ENCODE assay signal across 26 cellular contexts in the genomic region with DNA sequence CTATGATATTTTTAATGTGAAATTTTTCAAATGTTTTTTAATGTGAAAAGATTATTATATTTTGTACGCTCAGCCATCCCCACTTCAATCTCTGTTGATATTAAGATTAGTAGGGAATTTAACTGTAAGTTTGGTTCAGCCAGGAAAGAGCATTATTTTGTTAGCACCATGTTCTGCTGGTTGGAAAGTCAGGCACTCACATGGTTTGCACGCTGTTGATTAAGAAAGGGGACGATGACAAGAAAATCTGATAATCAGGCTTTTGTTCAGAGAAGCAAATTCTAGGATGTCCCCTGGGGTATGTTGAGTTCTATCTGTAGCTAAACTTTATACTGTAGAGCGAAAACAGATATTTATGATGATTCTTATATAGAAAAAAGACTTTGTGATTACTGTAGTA.
DNase-seq lines count a peak whose midpoint lies in the region; TF ChIP-seq lines count a peak whose summit lies in the region.
"Had no signal": no experiment of that assay in that cellular context is flagged by ENCODE, and none has a peak within 500 bp of the region (broad histone marks: within the 10 kb centered on the region; RNA-seq: fewer than 3 reads in every experiment).

No MANE protein-coding gene starts in this region.

- no peaks in the 10 kb centered on the region for H3K36me3 Mint-ChIP-seq in mesothelial cell of epicardium
- H3K36me3 Mint-ChIP-seq: activated naive CD8-positive, alpha-beta T cell treated with anti-CD3 and anti-CD28 coated beads, Interleukin-2, amount 10 ng/mL, durations not matched to agents 7 days and 5 days; immature natural killer cell had no signal

- TF ChIP-seq CTCF in GM06990 (IDR thresholded peaks at IDR 0.05; ENCODE audit: insufficient read depth, low read length, poor library complexity, severe bottlenecking) (no peak), OCI-LY1 (IDR thresholded peaks at IDR 0.05; ENCODE audit: low read length) (no peak), hepatocyte (IDR thresholded peaks at IDR 0.05; ENCODE audit: poor library complexity) (no peak), ascending aorta (IDR thresholded peaks at IDR 0.05) (no peak), mesothelial cell of epicardium (IDR thresholded peaks at IDR 0.05; ENCODE audit: unreplicated experiment) (no peak), thyroid gland (IDR thresholded peaks at IDR 0.05) (no peak)

- H4K20me1 ChIP-seq in OCI-LY1 (ENCODE audit: insufficient read depth, low read length) (0 out of 2 replicates have a peak, but pooled peaks cover 3% of the 10 kb centered on the region), hepatocyte (ENCODE audit: insufficient read depth, poor library complexity, severe bottlenecking) (peaks cover 19% of the 10 kb centered on the region)

- H3F3A ChIP-seq in OCI-LY1 (ENCODE audit: insufficient read depth, low read length): no peaks in the 10 kb centered on the region

- no peak overlapping the region for H3K27ac Mint-ChIP-seq in mesothelial cell of epicardium
- H3K27ac Mint-ChIP-seq: activated CD4-positive, alpha-beta T cell treated with anti-CD3 and anti-CD28 coated beads, Interleukin-2, amount 10 ng/mL, durations not matched to agents 7 days and 5 days; activated naive CD8-positive, alpha-beta T cell treated with anti-CD3 and anti-CD28 coated beads, Interleukin-2, amount 10 ng/mL, durations not matched to agents 7 days and 5 days; activated T-cell treated with anti-CD3 and anti-CD28 coated beads, Interleukin-2, amount 50 U/mL, for 24 hours; dendritic cell treated with granulocyte-macrophage colony-stimulating factor and Interleukin-4, amounts not matched to agents 40 ng/mL and 50 ng/mL, for 4 days had no signal

- H3K36me3 ChIP-seq in GM06990 (ENCODE audit: control insufficient read depth, insufficient read depth, low read length) (peaks cover 1% of the 10 kb centered on the region), OCI-LY1 (ENCODE audit: insufficient read depth, low read length) (no peaks in the 10 kb centered on the region), hepatocyte (replicated peaks; ENCODE audit: insufficient read depth, low read depth) (no peaks in the 10 kb centered on the region), thymus (ENCODE audit: control insufficient read depth, insufficient read depth) (no peaks in the 10 kb centered on the region), ascending aorta (no peaks in the 10 kb centered on the region), thyroid gland (no peaks in the 10 kb centered on the region)
- H3K36me3 ChIP-seq: esophagus squamous epithelium, MG63 had no signal

- 89% methylated on average over 4 of the region's 4 CpGs for WGBS in hepatocyte (ENCODE audit: low lambda C conversion rate, missing lambda C conversion rate)
- WGBS in thymus: 99% methylated on average over 4 of the region's 4 CpGs
- 95 to 96% methylated on average over 4 of the region's 4 CpGs for WGBS in thyroid gland, 2 donors

- H3K4me1 ChIP-seq in OCI-LY1 (ENCODE audit: insufficient read depth, low read length, severe bottlenecking) (peaks cover 61% of the 10 kb centered on the region), hepatocyte (ENCODE audit: insufficient read depth) (peaks cover 21% of the 10 kb centered on the region), thymus (ENCODE audit: control insufficient read depth, insufficient read depth, low read length) (peaks cover 23% of the 10 kb centered on the region), ascending aorta (peaks cover 0 to 30% of the 10 kb centered on the region in 2 donors), thyroid gland (peaks cover 51 to 63% of the 10 kb centered on the region in 2 donors)

- H3K27ac ChIP-seq in OCI-LY1 (ENCODE audit: low read depth, low read length, poor library complexity, severe bottlenecking) (no peak overlapping the region), hepatocyte (no peak overlapping the region), thymus (ENCODE audit: low read depth) (peak overlapping the region; percentile 31), ascending aorta (peak overlapping the region in 1 of 2 donors; percentile 51), thyroid gland (no peak overlapping the region)
- H3K27ac ChIP-seq: esophagus squamous epithelium had no signal

- H3K9me2 ChIP-seq in OCI-LY1 (ENCODE audit: low read depth, low read length) (no peaks in the 10 kb centered on the region), hepatocyte (replicated peaks; ENCODE audit: insufficient read depth) (no peaks in the 10 kb centered on the region)

- H3K4me3 Mint-ChIP-seq in mesothelial cell of epicardium: no peak overlapping the region
- H3K4me3 Mint-ChIP-seq: activated CD4-positive, alpha-beta T cell treated with anti-CD3 and anti-CD28 coated beads, Interleukin-2, amount 10 ng/mL, durations not matched to agents 7 days and 5 days; activated naive CD8-positive, alpha-beta T cell treated with anti-CD3 and anti-CD28 coated beads, Interleukin-2, amount 10 ng/mL, durations not matched to agents 7 days and 5 days; activated T-cell treated with anti-CD3 and anti-CD28 coated beads, Interleukin-2, amount 50 U/mL, for 24 hours; dendritic cell treated with granulocyte-macrophage colony-stimulating factor and Interleukin-4, amounts not matched to agents 40 ng/mL and 50 ng/mL, for 4 days; immature natural killer cell had no signal

- H3K4me3 ChIP-seq in GM06990 (replicated peaks; ENCODE audit: low read depth, low read length) (peak overlapping the region; percentile 90), OCI-LY1 (ENCODE audit: low read depth, low read length, poor library complexity, severe bottlenecking) (no peak overlapping the region), hepatocyte (no peak overlapping the region), thymus (ENCODE audit: low read length) (no peak overlapping the region), ascending aorta (no peak overlapping the region), thyroid gland (replicated peaks in 1 of 3) (no peak overlapping the region)
- H3K4me3 ChIP-seq: MG63 had no signal

- H3K79me2 ChIP-seq in OCI-LY1 (ENCODE audit: insufficient read depth, low read length) (peaks cover 54% of the 10 kb centered on the region), hepatocyte (peaks cover 76% of the 10 kb centered on the region)

- H2AFZ ChIP-seq in OCI-LY1 (ENCODE audit: low read length) (no peak overlapping the region), hepatocyte (no peak overlapping the region)

- H3K27me3 ChIP-seq in GM06990 (replicated peaks; ENCODE audit: control insufficient read depth, insufficient read depth, low read length): no peaks in the 10 kb centered on the region
- H3K27me3 ChIP-seq in OCI-LY1 (ENCODE audit: insufficient read depth, low read length): no peaks in the 10 kb centered on the region
- H3K27me3 ChIP-seq in hepatocyte: no peaks in the 10 kb centered on the region
- H3K27me3 ChIP-seq in thymus (ENCODE audit: control insufficient read depth, insufficient read depth): no peaks in the 10 kb centered on the region
- H3K27me3 ChIP-seq in ascending aorta: no peaks in the 10 kb centered on the region
- no peaks in the 10 kb centered on the region for H3K27me3 ChIP-seq in thyroid gland
- H3K27me3 ChIP-seq: esophagus squamous epithelium, MG63 had no signal

- H3K27me3 Mint-ChIP-seq in mesothelial cell of epicardium (ENCODE audit: low read depth): no peaks in the 10 kb centered on the region
- H3K27me3 Mint-ChIP-seq: activated CD4-positive, alpha-beta T cell treated with anti-CD3 and anti-CD28 coated beads, Interleukin-2, amount 10 ng/mL, durations not matched to agents 7 days and 5 days; activated naive CD8-positive, alpha-beta T cell treated with anti-CD3 and anti-CD28 coated beads, Interleukin-2, amount 10 ng/mL, durations not matched to agents 7 days and 5 days; activated T-cell treated with anti-CD3 and anti-CD28 coated beads, Interleukin-2, amount 50 U/mL, for 24 hours; CD8-positive, alpha-beta memory T cell; dendritic cell treated with granulocyte-macrophage colony-stimulating factor and Interleukin-4, amounts not matched to agents 40 ng/mL and 50 ng/mL, for 4 days had no signal

- peaks cover 73% of the 10 kb centered on the region for H3K4me1 Mint-ChIP-seq in mesothelial cell of epicardium

- DNase-seq in GM06990 (ENCODE audit: extremely low read depth, insufficient read length): no peak
- DNase-seq in hepatocyte (ENCODE audit: low spot score): no peak
- DNase-seq in ascending aorta (ENCODE audit: low spot score in 2 of 2): no peak
- no peak for DNase-seq in mesothelial cell of epicardium (ENCODE audit: low spot score in 2 of 2, unreplicated experiment in 2 of 2)
- no peak for DNase-seq in thyroid gland
- DNase-seq: activated CD4-positive, alpha-beta T cell treated with anti-CD3 and anti-CD28 coated beads, Interleukin-2, amount 10 ng/mL, durations not matched to agents 7 days and 5 days; activated gamma-delta T cell; activated naive CD8-positive, alpha-beta T cell treated with anti-CD3 and anti-CD28 coated beads, Interleukin-2, amount 10 ng/mL, durations not matched to agents 7 days and 5 days; activated T-cell treated with anti-CD3 and anti-CD28 coated beads, Interleukin-2, amount 50 U/mL, for 24 hours; CD8-positive, alpha-beta memory T cell; central memory CD4-positive, alpha-beta T cell; DMS 273 treated with DMSO at 0.1 percent for 48 hours; esophagus squamous epithelium; hypothalamus; immature natural killer cell; mesenchymal stem cell; MG63; NCI-H1417 treated with DMSO at 0.1 percent for 48 hours; NCI-H524; NK-92 treated with Interleukin-12 subunit alpha and Interleukin-12 subunit beta, amount 100 ng/mL, for 24 hours; SHP77; stimulated activated CD4-positive, alpha-beta T cell treated with anti-CD3 and anti-CD28 coated beads, Interleukin-4, amount 100 ng/mL, for 1 hour had no signal

- intact Hi-C loops in ascending aorta (cut with DNase I): no loop called here
- intact Hi-C loops in thyroid gland (cut with DNase I): no loop called here

- no peaks in the 10 kb centered on the region for H3K9me3 ChIP-seq in OCI-LY1 (ENCODE audit: low read length)
- no peaks in the 10 kb centered on the region for H3K9me3 ChIP-seq in hepatocyte (ENCODE audit: low read depth)
- H3K9me3 ChIP-seq in thymus (ENCODE audit: control insufficient read depth): no peaks in the 10 kb centered on the region
- H3K9me3 ChIP-seq in ascending aorta: no peaks in the 10 kb centered on the region
- H3K9me3 ChIP-seq in thyroid gland: no peaks in the 10 kb centered on the region
- H3K9me3 ChIP-seq: esophagus squamous epithelium, HAP-1, MG63 had no signal

- TF ChIP-seq POLR2A in thyroid gland (IDR thresholded peaks at IDR 0.05): no peak

- H3K9me3 Mint-ChIP-seq in mesothelial cell of epicardium: no peaks in the 10 kb centered on the region
- H3K9me3 Mint-ChIP-seq: activated CD4-positive, alpha-beta T cell treated with anti-CD3 and anti-CD28 coated beads, Interleukin-2, amount 10 ng/mL, durations not matched to agents 7 days and 5 days; activated naive CD8-positive, alpha-beta T cell treated with anti-CD3 and anti-CD28 coated beads, Interleukin-2, amount 10 ng/mL, durations not matched to agents 7 days and 5 days; activated T-cell treated with anti-CD3 and anti-CD28 coated beads, Interleukin-2, amount 50 U/mL, for 24 hours; CD8-positive, alpha-beta memory T cell; dendritic cell treated with granulocyte-macrophage colony-stimulating factor and Interleukin-4, amounts not matched to agents 40 ng/mL and 50 ng/mL, for 4 days; immature natural killer cell had no signal

- H3K9ac ChIP-seq in OCI-LY1 (ENCODE audit: low read length): no peak overlapping the region

- H3K4me2 ChIP-seq in OCI-LY1 (ENCODE audit: low read length): peak overlapping the region; percentile 87; the same call in 1 of the 2 replicates
- peak overlapping the region; percentile 82 for H3K4me2 ChIP-seq in hepatocyte
